In the genomic region with DNA sequence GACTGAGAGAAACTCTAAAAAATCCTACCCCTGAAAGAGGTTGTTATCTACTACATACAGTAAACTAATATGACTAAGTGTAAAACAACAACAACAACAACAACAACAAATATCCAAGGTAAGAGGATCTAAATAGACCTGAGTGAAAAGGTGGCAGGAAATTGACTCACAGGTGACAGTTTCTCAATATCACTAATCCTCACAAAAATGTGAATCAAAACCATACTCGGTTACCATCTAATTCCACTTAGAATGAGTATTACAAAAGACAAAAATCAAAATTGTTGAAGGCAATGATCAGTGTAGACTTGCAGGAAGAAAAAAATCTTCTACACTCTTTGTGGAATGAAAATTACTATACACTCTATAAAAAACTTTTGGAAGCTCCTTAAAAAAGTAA, we compare ENCODE assay signal across 16 cellular contexts. TPM values are rescaled to one million over a fixed set of nuclear protein-coding genes. Genes with fewer than 3 reads are reported as not detected.
DNase-seq lines count a peak whose midpoint lies in the region; ATAC-seq lines count a peak whose summit lies in the region.
"Had no signal": no experiment of that assay in that cellular context is flagged by ENCODE, and none has a peak within 500 bp of the region (broad histone marks: within the 10 kb centered on the region; RNA-seq: fewer than 3 reads in every experiment).

No MANE protein-coding gene starts in this region.

- H3K4me3 Mint-ChIP-seq in activated naive CD4-positive, alpha-beta T cell treated with anti-CD3 and anti-CD28 coated beads, Interleukin-2, amount 10 ng/mL, durations not matched to agents 7 days and 5 days, result no peak overlapping the region
- no peak overlapping the region for H3K4me3 Mint-ChIP-seq in activated T-helper 2 cell treated with anti-CD3 and anti-CD28 coated beads, Interferon-gamma antibody, Interleukin-2, Interleukin-4, amounts not matched to agents 10 μg/mL and 5 μg/mL and 100 μg/mL, durations not matched to agents 14 hours and 24 hours and 36 hours (ENCODE audit: low read depth)

- peak; percentile 56 to 63 for ATAC-seq in activated CD4-positive, CD25-positive, alpha-beta regulatory T cell treated with anti-CD3 and anti-CD28 coated beads, Interleukin-2, amount 50 U/mL, for 24 hours
- ATAC-seq in activated naive CD4-positive, alpha-beta T cell treated with anti-CD3 and anti-CD28 coated beads, Interleukin-2, amount 50 U/mL, for 72 hours, result peak; percentile 47 to 50
- peak; percentile 47 for ATAC-seq in stimulated activated naive CD8-positive, alpha-beta T cell treated with anti-CD3 and anti-CD28 coated beads, Interleukin-15, Interleukin-2, amounts not matched to agents 100 U/mL and 50 U/mL, for 24 hours
- ATAC-seq in HG03175 (IDR thresholded peaks at IDR 0.05; ENCODE audit: unreplicated experiment), result no peak

- intact Hi-C loops in activated T-helper 2 cell treated with anti-CD3 and anti-CD28 coated beads, Interferon-gamma antibody, Interleukin-2, Interleukin-4, amounts not matched to agents 10 μg/mL and 5 μg/mL and 100 μg/mL, durations not matched to agents 14 hours and 24 hours and 36 hours (cut with micrococcal nuclease), result loop anchor here (5.0 kb wide), 4 partner anchors 44 to 526 kb away; partner anchors contain the start of genes BCR, SMARCB1, VPREB3 and ZNF70

- H3K9me3 Mint-ChIP-seq in activated naive CD4-positive, alpha-beta T cell treated with anti-CD3 and anti-CD28 coated beads, Interleukin-2, amount 50 U/mL, for 72 hours, result no peaks in the 10 kb centered on the region
- H3K9me3 Mint-ChIP-seq in activated naive CD4-positive, alpha-beta T cell treated with anti-CD3 and anti-CD28 coated beads, Interleukin-2, amount 10 ng/mL, durations not matched to agents 7 days and 5 days, result no peaks in the 10 kb centered on the region
- no peaks in the 10 kb centered on the region for H3K9me3 Mint-ChIP-seq in activated T-helper 2 cell treated with anti-CD3 and anti-CD28 coated beads, Interferon-gamma antibody, Interleukin-2, Interleukin-4, amounts not matched to agents 10 μg/mL and 5 μg/mL and 100 μg/mL, durations not matched to agents 14 hours and 24 hours and 36 hours

- no peaks in the 10 kb centered on the region for H3K27me3 Mint-ChIP-seq in activated naive CD4-positive, alpha-beta T cell treated with anti-CD3 and anti-CD28 coated beads, Interleukin-2, amount 10 ng/mL, durations not matched to agents 7 days and 5 days
- no peaks in the 10 kb centered on the region for H3K27me3 Mint-ChIP-seq in activated T-helper 2 cell treated with anti-CD3 and anti-CD28 coated beads, Interferon-gamma antibody, Interleukin-2, Interleukin-4, amounts not matched to agents 10 μg/mL and 5 μg/mL and 100 μg/mL, durations not matched to agents 14 hours and 24 hours and 36 hours (ENCODE audit: low read depth)

- peaks cover 65% of the 10 kb centered on the region for H3K4me1 Mint-ChIP-seq in activated naive CD4-positive, alpha-beta T cell treated with anti-CD3 and anti-CD28 coated beads, Interleukin-2, amount 10 ng/mL, durations not matched to agents 7 days and 5 days
- H3K4me1 Mint-ChIP-seq in activated T-helper 2 cell treated with anti-CD3 and anti-CD28 coated beads, Interferon-gamma antibody, Interleukin-2, Interleukin-4, amounts not matched to agents 10 μg/mL and 5 μg/mL and 100 μg/mL, durations not matched to agents 14 hours and 24 hours and 36 hours (ENCODE audit: low read depth), result peaks cover 66% of the 10 kb centered on the region

- CTCF ChIA-PET in activated naive CD4-positive, alpha-beta T cell treated with anti-CD3 and anti-CD28 coated beads, Interleukin-2, amount 10 ng/mL, durations not matched to agents 7 days and 5 days (lab: Charles Lee), result no interaction called here

- DNase-seq in activated CD4-positive, CD25-positive, alpha-beta regulatory T cell (lab: John Stamatoyannopoulos, UW), result no peak
- DNase-seq in activated naive CD4-positive, alpha-beta T cell treated with anti-CD3 and anti-CD28 coated beads, Interleukin-2, amount 50 U/mL, for 72 hours (ENCODE audit: low spot score in 2 of 2), result no peak
- DNase-seq in activated naive CD4-positive, alpha-beta T cell treated with anti-CD3 and anti-CD28 coated beads, Interleukin-2, amount 10 ng/mL, durations not matched to agents 7 days and 5 days, result no peak
- DNase-seq in activated T-helper 2 cell treated with anti-CD3 and anti-CD28 coated beads, Interferon-gamma antibody, Interleukin-2, Interleukin-4, amounts not matched to agents 10 μg/mL and 5 μg/mL and 100 μg/mL, durations not matched to agents 14 hours and 24 hours and 36 hours (ENCODE audit: low spot score), result no peak
- no peak for DNase-seq in stimulated activated naive CD8-positive, alpha-beta T cell treated with anti-CD3 and anti-CD28 coated beads, Interleukin-15, Interleukin-2, amounts not matched to agents 100 U/mL and 50 U/mL, for 24 hours
- DNase-seq in NCI-H510A (lab: John Stamatoyannopoulos, UW), result no peak
- DNase-seq: KBM-7, NCI-H1048, NCI-H146, NCI-H2081 treated with DMSO at 0.1 percent for 48 hours, NCI-H2227 treated with DMSO at 0.1 percent for 48 hours, NCI-H526 treated with DMSO at 0.1 percent for 48 hours had no signal

- H3K27ac Mint-ChIP-seq in activated naive CD4-positive, alpha-beta T cell treated with anti-CD3 and anti-CD28 coated beads, Interleukin-2, amount 50 U/mL, for 72 hours, result peak overlapping the region; percentile 49 to 93
- no peak overlapping the region for H3K27ac Mint-ChIP-seq in activated naive CD4-positive, alpha-beta T cell treated with anti-CD3 and anti-CD28 coated beads, Interleukin-2, amount 10 ng/mL, durations not matched to agents 7 days and 5 days
- H3K27ac Mint-ChIP-seq in activated T-helper 2 cell treated with anti-CD3 and anti-CD28 coated beads, Interferon-gamma antibody, Interleukin-2, Interleukin-4, amounts not matched to agents 10 μg/mL and 5 μg/mL and 100 μg/mL, durations not matched to agents 14 hours and 24 hours and 36 hours, result peak overlapping the region; percentile 1

- H3K36me3 Mint-ChIP-seq in activated naive CD4-positive, alpha-beta T cell treated with anti-CD3 and anti-CD28 coated beads, Interleukin-2, amount 50 U/mL, for 72 hours, result peaks cover 63 to 78% of the 10 kb centered on the region in 2 donors
- H3K36me3 Mint-ChIP-seq in activated naive CD4-positive, alpha-beta T cell treated with anti-CD3 and anti-CD28 coated beads, Interleukin-2, amount 10 ng/mL, durations not matched to agents 7 days and 5 days, result peaks cover 79% of the 10 kb centered on the region
- peaks cover 89% of the 10 kb centered on the region for H3K36me3 Mint-ChIP-seq in activated T-helper 2 cell treated with anti-CD3 and anti-CD28 coated beads, Interferon-gamma antibody, Interleukin-2, Interleukin-4, amounts not matched to agents 10 μg/mL and 5 μg/mL and 100 μg/mL, durations not matched to agents 14 hours and 24 hours and 36 hours (ENCODE audit: low read depth)

RNA-seq across cellular contexts. Expression of gene RGL4, which starts 17.5 kb away (rescaled TPM):
- total RNA-seq in activated naive CD4-positive, alpha-beta T cell treated with anti-CD3 and anti-CD28 coated beads, Interleukin-2, amount 50 U/mL, for 72 hours, result 10 to 100 TPM in 1 of 2 donors, 1 to 10 TPM in 1; 3.0 to 49.7 TPM
- total RNA-seq in activated T-helper 2 cell treated with anti-CD3 and anti-CD28 coated beads, Interferon-gamma antibody, Interleukin-2, Interleukin-4, amounts not matched to agents 10 μg/mL and 5 μg/mL and 100 μg/mL, durations not matched to agents 14 hours and 24 hours and 36 hours, result 4.9 and 5.7 TPM in 2 replicates
- total RNA-seq: H1 had no signal

RNA-seq across cellular contexts. Expression of gene ZNF70, which starts 42.6 kb away (rescaled TPM):
- total RNA-seq in activated naive CD4-positive, alpha-beta T cell treated with anti-CD3 and anti-CD28 coated beads, Interleukin-2, amount 50 U/mL, for 72 hours, result 1 to 10 TPM in 1 of 2 donors, under 1 TPM in 1; 0.32 to 2.0 TPM
- total RNA-seq in activated T-helper 2 cell treated with anti-CD3 and anti-CD28 coated beads, Interferon-gamma antibody, Interleukin-2, Interleukin-4, amounts not matched to agents 10 μg/mL and 5 μg/mL and 100 μg/mL, durations not matched to agents 14 hours and 24 hours and 36 hours, result 2.7 and 2.9 TPM in 2 replicates

RNA-seq across cellular contexts. Expression of gene VPREB3, which starts 46.0 kb away (rescaled TPM):
- under 1 TPM; 0.52 to 0.60 TPM for total RNA-seq in activated naive CD4-positive, alpha-beta T cell treated with anti-CD3 and anti-CD28 coated beads, Interleukin-2, amount 50 U/mL, for 72 hours
- 0.55 TPM in 1 of 2 replicates, not detected in the other for total RNA-seq in activated T-helper 2 cell treated with anti-CD3 and anti-CD28 coated beads, Interferon-gamma antibody, Interleukin-2, Interleukin-4, amounts not matched to agents 10 μg/mL and 5 μg/mL and 100 μg/mL, durations not matched to agents 14 hours and 24 hours and 36 hours
- total RNA-seq: RPMI7951 had no signal

RNA-seq across cellular contexts. Expression of gene C22orf15, which starts 54.5 kb away (rescaled TPM):
- total RNA-seq in activated naive CD4-positive, alpha-beta T cell treated with anti-CD3 and anti-CD28 coated beads, Interleukin-2, amount 50 U/mL, for 72 hours, result 1 to 10 TPM in 1 of 2 donors, not detected in 1; 1.8 TPM
- total RNA-seq in activated T-helper 2 cell treated with anti-CD3 and anti-CD28 coated beads, Interferon-gamma antibody, Interleukin-2, Interleukin-4, amounts not matched to agents 10 μg/mL and 5 μg/mL and 100 μg/mL, durations not matched to agents 14 hours and 24 hours and 36 hours, result 0.23 and 0.52 TPM in 2 replicates
- total RNA-seq: RPMI7951 had no signal

RNA-seq across cellular contexts. Expression of gene CHCHD10, which starts 59.5 kb away (rescaled TPM):
- 100 to 1,000 TPM; 105 to 118 TPM for total RNA-seq in activated naive CD4-positive, alpha-beta T cell treated with anti-CD3 and anti-CD28 coated beads, Interleukin-2, amount 50 U/mL, for 72 hours
- total RNA-seq in activated T-helper 2 cell treated with anti-CD3 and anti-CD28 coated beads, Interferon-gamma antibody, Interleukin-2, Interleukin-4, amounts not matched to agents 10 μg/mL and 5 μg/mL and 100 μg/mL, durations not matched to agents 14 hours and 24 hours and 36 hours, result 108 and 111 TPM in 2 replicates
